9 cellular contexts compared by ENCODE assay signal in genomic region chr17:38341035-38341721, GRCh38. TPM values are rescaled to one million over a fixed set of nuclear protein-coding genes. Genes with fewer than 3 reads are reported as not detected.
A peak's percentile ranks its signal among the peaks of the same experiment; 100 is the strongest.
DNase-seq lines count a peak whose midpoint lies in the region; ATAC-seq and TF ChIP-seq lines count a peak whose summit lies in the region.
"Had no signal": no experiment of that assay in that cellular context is flagged by ENCODE, and none has a peak within 500 bp of the region (broad histone marks: within the 10 kb centered on the region; RNA-seq: fewer than 3 reads in every experiment).

No MANE protein-coding gene starts in this region.

- intact Hi-C loops in Right ventricle myocardium inferior (cut with DNase I) = no loop called here
- intact Hi-C loops in upper lobe of right lung (cut with DNase I) = no loop called here

- peaks cover 0 to 9% of the 10 kb centered on the region in 2 donors for H3K4me1 ChIP-seq in right atrium auricular region
- H3K4me1 ChIP-seq in SJCRH30 = no peaks in the 10 kb centered on the region
- no peaks in the 10 kb centered on the region for H3K4me1 ChIP-seq in hepatocyte (ENCODE audit: insufficient read depth)
- H3K4me1 ChIP-seq in upper lobe of right lung = no peaks in the 10 kb centered on the region

- peaks cover 28 to 65% of the 10 kb centered on the region in 2 donors for H3K27me3 Mint-ChIP-seq in effector memory CD8-positive, alpha-beta T cell
- H3K27me3 Mint-ChIP-seq: stimulated activated naive CD8-positive, alpha-beta T cell treated with anti-CD3 and anti-CD28 coated beads, Interleukin-15, Interleukin-2, amounts not matched to agents 100 ng/mL and 50 ng/mL, for 24 hours had no signal

- H3K27ac ChIP-seq in right atrium auricular region (no peak overlapping the region), SJCRH30 (no peak overlapping the region), hepatocyte (no peak overlapping the region), upper lobe of right lung (no peak overlapping the region)

- no peaks in the 10 kb centered on the region for H3K27me3 ChIP-seq in right atrium auricular region
- no peaks in the 10 kb centered on the region for H3K27me3 ChIP-seq in SJCRH30
- no peaks in the 10 kb centered on the region for H3K27me3 ChIP-seq in hepatocyte
- H3K27me3 ChIP-seq in upper lobe of right lung = no peaks in the 10 kb centered on the region

- no peak overlapping the region for H3K4me2 ChIP-seq in hepatocyte

- H3K4me3 ChIP-seq in right atrium auricular region (no peak overlapping the region), SJCRH30 (no peak overlapping the region), hepatocyte (no peak overlapping the region), upper lobe of right lung (no peak overlapping the region)

- H3K9me2 ChIP-seq in hepatocyte (replicated peaks; ENCODE audit: insufficient read depth) = no peaks in the 10 kb centered on the region

- H3K4me3 Mint-ChIP-seq in effector memory CD8-positive, alpha-beta T cell = no peak overlapping the region
- H3K4me3 Mint-ChIP-seq: stimulated activated naive CD8-positive, alpha-beta T cell treated with anti-CD3 and anti-CD28 coated beads, Interleukin-15, Interleukin-2, amounts not matched to agents 100 ng/mL and 50 ng/mL, for 24 hours had no signal

- H2AFZ ChIP-seq in hepatocyte = no peak overlapping the region

- H3K9me3 ChIP-seq in right atrium auricular region = no peaks in the 10 kb centered on the region
- no peaks in the 10 kb centered on the region for H3K9me3 ChIP-seq in SJCRH30 (replicated peaks)
- no peaks in the 10 kb centered on the region for H3K9me3 ChIP-seq in hepatocyte (ENCODE audit: low read depth)
- no peaks in the 10 kb centered on the region for H3K9me3 ChIP-seq in upper lobe of right lung

- H3K36me3 ChIP-seq in right atrium auricular region (no peaks in the 10 kb centered on the region), SJCRH30 (no peaks in the 10 kb centered on the region), hepatocyte (replicated peaks; ENCODE audit: insufficient read depth, low read depth) (no peaks in the 10 kb centered on the region), upper lobe of right lung (no peaks in the 10 kb centered on the region)

- H3K36me3 Mint-ChIP-seq in effector memory CD8-positive, alpha-beta T cell (ENCODE audit: insufficient read depth) = no peaks in the 10 kb centered on the region

- ATAC-seq in Right ventricle myocardium inferior (peak; percentile 79), upper lobe of right lung (no peak), GM19397 (IDR thresholded peaks at IDR 0.05; ENCODE audit: unreplicated experiment) (no peak)
- ATAC-seq in effector memory CD8-positive, alpha-beta T cell (replicated peaks) = no peak

- DNase-seq in Right ventricle myocardium inferior (ENCODE audit: missing footprints) (peak; percentile 81), right atrium auricular region (ENCODE audit: low spot score) (no peak), SJCRH30 (peak; percentile 45 to 63), hepatocyte (ENCODE audit: low spot score) (peak; percentile 42), upper lobe of right lung (peak; percentile 75)
- no peak for DNase-seq in effector memory CD8-positive, alpha-beta T cell
- DNase-seq in activated CD4-positive, alpha-beta T cell treated with anti-CD3 and anti-CD28 coated beads, Interleukin-2, amount 50 U/mL, for 4 hours = no peak

- no peaks in the 10 kb centered on the region for H3K9me3 Mint-ChIP-seq in effector memory CD8-positive, alpha-beta T cell
- H3K9me3 Mint-ChIP-seq: stimulated activated naive CD8-positive, alpha-beta T cell treated with anti-CD3 and anti-CD28 coated beads, Interleukin-15, Interleukin-2, amounts not matched to agents 100 ng/mL and 50 ng/mL, for 24 hours had no signal

- TF ChIP-seq CTCF in right atrium auricular region (IDR thresholded peaks at IDR 0.05) (no peak), hepatocyte (IDR thresholded peaks at IDR 0.05; ENCODE audit: poor library complexity) (no peak), upper lobe of right lung (IDR thresholded peaks at IDR 0.05) (no peak)

- H3K79me2 ChIP-seq in hepatocyte = no peaks in the 10 kb centered on the region

- WGBS in hepatocyte (ENCODE audit: low lambda C conversion rate, missing lambda C conversion rate) = 73% methylated on average over 5 of the region's 5 CpGs

- no peak overlapping the region for H3K27ac Mint-ChIP-seq in effector memory CD8-positive, alpha-beta T cell
- H3K27ac Mint-ChIP-seq: stimulated activated naive CD8-positive, alpha-beta T cell treated with anti-CD3 and anti-CD28 coated beads, Interleukin-15, Interleukin-2, amounts not matched to agents 100 ng/mL and 50 ng/mL, for 24 hours had no signal

- H4K20me1 ChIP-seq in hepatocyte (ENCODE audit: insufficient read depth, poor library complexity, severe bottlenecking) = no peaks in the 10 kb centered on the region

- H3K4me1 Mint-ChIP-seq in effector memory CD8-positive, alpha-beta T cell (ENCODE audit: low read depth in 2 of 2) = no peaks in the 10 kb centered on the region

RNA-seq across cellular contexts. Expression of gene GPR179, which starts 2.6 kb away (rescaled TPM):
- total RNA-seq in Right ventricle myocardium inferior (not detected), right atrium auricular region (not detected), hepatocyte (0.03 and 0.08 TPM in 2 replicates), upper lobe of right lung (0.35 TPM)
- not detected in 2 replicates for total RNA-seq in SJCRH30 (2014; rRNA removed; shearing (Covaris generic))
- 0.19 TPM in 1 of 2 replicates, not detected in the other for polyA plus RNA-seq in hepatocyte

RNA-seq across cellular contexts. Expression of gene SOCS7, which starts 10.5 kb away (rescaled TPM):
- total RNA-seq in Right ventricle myocardium inferior (12.0 TPM), right atrium auricular region (10 to 100 TPM; 12.2 to 14.8 TPM), hepatocyte (13.0 and 15.9 TPM in 2 replicates), upper lobe of right lung (23.7 TPM)
- total RNA-seq in SJCRH30 (2014; rRNA removed; shearing (Covaris generic)) = 18.7 and 21.0 TPM in 2 replicates
- polyA plus RNA-seq in hepatocyte = 2.7 and 3.5 TPM in 2 replicates

RNA-seq across cellular contexts. Expression of gene MRPL45, which starts 44.2 kb away (rescaled TPM):
- total RNA-seq in Right ventricle myocardium inferior (36.9 TPM), right atrium auricular region (10 to 100 TPM; 23.0 to 26.9 TPM), hepatocyte (44.9 and 58.7 TPM in 2 replicates), upper lobe of right lung (25.7 TPM)
- 41.9 and 42.3 TPM in 2 replicates for total RNA-seq in SJCRH30 (2014; rRNA removed; shearing (Covaris generic))
- 25.8 and 29.4 TPM in 2 replicates for polyA plus RNA-seq in hepatocyte

Comparison
In these comparisons a context has a peak if more than half of its experiments do, and no peak if none do; other contexts are left out.
1. DNase-seq: peak in Right ventricle myocardium inferior (single experiment), SJCRH30 (2 of 2), hepatocyte (single experiment) and upper lobe of right lung (single experiment); none in right atrium auricular region (single experiment), effector memory CD8-positive, alpha-beta T cell (0 of 3) and activated CD4-positive, alpha-beta T cell treated with anti-CD3 and anti-CD28 coated beads, Interleukin-2, amount 50 U/mL, for 4 hours (0 of 2).